1 cellular context compared by ENCODE assay signal in the genomic region with DNA sequence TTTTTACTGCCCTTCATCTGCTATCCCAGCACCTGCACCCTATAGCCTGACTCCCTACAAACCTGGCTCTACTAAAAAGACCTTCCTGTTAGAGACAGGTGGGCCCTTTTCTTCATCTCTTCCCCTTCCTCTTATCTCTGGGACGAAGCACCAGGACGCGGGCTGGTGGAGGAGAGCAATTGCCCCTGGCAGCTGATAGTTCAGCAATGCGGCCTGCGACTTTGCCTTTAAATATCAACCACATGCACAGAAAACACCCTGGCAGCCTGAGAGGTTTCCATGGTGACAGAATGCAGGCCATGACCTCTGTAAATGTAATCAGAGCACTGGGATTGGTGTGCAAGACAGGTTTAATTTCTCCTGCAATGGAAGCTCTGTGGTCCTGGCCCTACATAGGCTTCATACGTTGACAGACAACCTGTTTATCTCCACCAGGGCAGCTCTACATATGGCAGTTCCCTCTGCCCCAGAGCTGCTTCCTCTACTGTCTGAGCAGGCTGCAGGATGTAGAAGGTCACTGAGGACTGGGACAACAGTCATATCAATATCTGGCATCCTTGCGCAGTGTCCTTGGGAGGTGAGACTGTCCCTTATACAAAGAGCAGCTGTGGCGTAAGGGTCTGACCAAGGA.
TF ChIP-seq lines count a peak whose summit lies in the region.

No MANE protein-coding gene starts in this region.

TF ChIP-seq in GM23338, 12 proteins besides CTCF, POLR2A, EP300 and RAD21:
- TF ChIP-seq ZNF462 (CRISPR knock-in tag; IDR thresholded peaks at IDR 0.05) (no peak), ZNF114 (CRISPR knock-in tag; IDR thresholded peaks at IDR 0.05) (no peak), STAT1 (IDR thresholded peaks at IDR 0.05; ENCODE audit: unreplicated experiment) (no peak), ETS1 (IDR thresholded peaks at IDR 0.05) (no peak), EZH2phosphoT487 (IDR thresholded peaks at IDR 0.05; ENCODE audit: unreplicated experiment) (no peak), JUNB (IDR thresholded peaks at IDR 0.05; ENCODE audit: unreplicated experiment) (no peak), CREB1 (CRISPR knock-in tag; IDR thresholded peaks at IDR 0.05; ENCODE audit: low read depth) (no peak), REST (IDR thresholded peaks at IDR 0.05; ENCODE audit: unreplicated experiment) (no peak), EZH2 (IDR thresholded peaks at IDR 0.05; ENCODE audit: low read depth, unreplicated experiment) (no peak), POLR2AphosphoS5 (IDR thresholded peaks at IDR 0.05; ENCODE audit: low read depth) (no peak), NANOG (IDR thresholded peaks at IDR 0.05; ENCODE audit: borderline replicate concordance) (no peak), ZNF331 (CRISPR knock-in tag; IDR thresholded peaks at IDR 0.05; ENCODE audit: low read depth) (no peak)
